ENCODE assay signal across 26 cellular contexts in genomic region chr9:6781476-6781875, GRCh38. TPM values are rescaled to one million over a fixed set of nuclear protein-coding genes. Genes with fewer than 3 reads are reported as not detected.
DNase-seq lines count a peak whose midpoint lies in the region; ATAC-seq and TF ChIP-seq lines count a peak whose summit lies in the region.
"Had no signal": no experiment of that assay in that cellular context is flagged by ENCODE, and none has a peak within 500 bp of the region (broad histone marks: within the 10 kb centered on the region; RNA-seq: fewer than 3 reads in every experiment).

No MANE protein-coding gene starts in this region.

- no peak for TF ChIP-seq POLR2A in tibial nerve (IDR thresholded peaks at IDR 0.05)

- CTCF ChIA-PET in activated CD8-positive, alpha-beta T cell treated with anti-CD3 and anti-CD28 coated beads, Interleukin-2, amount 10 ng/mL, durations not matched to agents 7 days and 5 days (lab: Charles Lee) = no interaction called here

- no peaks in the 10 kb centered on the region for H3K9me3 Mint-ChIP-seq in effector memory CD8-positive, alpha-beta T cell
- no peaks in the 10 kb centered on the region for H3K9me3 Mint-ChIP-seq in activated CD8-positive, alpha-beta T cell treated with anti-CD3 and anti-CD28 coated beads, Interleukin-2, amount 10 ng/mL, durations not matched to agents 7 days and 5 days (ENCODE audit: insufficient read depth)
- H3K9me3 Mint-ChIP-seq: activated CD4-positive, alpha-beta memory T cell treated with anti-CD3 and anti-CD28 coated beads, Interleukin-2, amount 10 ng/mL, durations not matched to agents 7 days and 5 days; activated T-helper 2 cell treated with anti-CD3 and anti-CD28 coated beads, Interferon-gamma antibody, Interleukin-2, Interleukin-4, amounts not matched to agents 10 μg/mL and 5 μg/mL and 100 μg/mL, durations not matched to agents 14 hours and 24 hours and 36 hours; CD4-positive, CD25-positive, alpha-beta regulatory T cell; natural killer cell; stimulated activated effector memory CD8-positive, alpha-beta T cell treated with anti-CD3 and anti-CD28 coated beads, Interleukin-12 subunit alpha, Interleukin-12 subunit beta, amount 100 ng/mL, for 72 hours had no signal

- no peak for TF ChIP-seq CTCF in tibial nerve (IDR thresholded peaks at IDR 0.05)

- H3K36me3 ChIP-seq in tibial nerve = no peaks in the 10 kb centered on the region
- H3K36me3 ChIP-seq: heart left ventricle, suprapubic skin had no signal

- H3K27me3 Mint-ChIP-seq in effector memory CD8-positive, alpha-beta T cell = no peaks in the 10 kb centered on the region
- H3K27me3 Mint-ChIP-seq in activated CD8-positive, alpha-beta T cell treated with anti-CD3 and anti-CD28 coated beads, Interleukin-2, amount 10 ng/mL, durations not matched to agents 7 days and 5 days (ENCODE audit: low read depth) = no peaks in the 10 kb centered on the region
- H3K27me3 Mint-ChIP-seq: activated CD4-positive, alpha-beta memory T cell treated with anti-CD3 and anti-CD28 coated beads, Interleukin-2, amount 10 ng/mL, durations not matched to agents 7 days and 5 days; activated naive CD8-positive, alpha-beta T cell; CD4-positive, CD25-positive, alpha-beta regulatory T cell had no signal

- no peak overlapping the region for H3K27ac Mint-ChIP-seq in effector memory CD8-positive, alpha-beta T cell
- H3K27ac Mint-ChIP-seq in activated CD8-positive, alpha-beta T cell treated with anti-CD3 and anti-CD28 coated beads, Interleukin-2, amount 10 ng/mL, durations not matched to agents 7 days and 5 days = no peak overlapping the region
- H3K27ac Mint-ChIP-seq: activated CD4-positive, alpha-beta memory T cell treated with anti-CD3 and anti-CD28 coated beads, Interleukin-2, amount 10 ng/mL, durations not matched to agents 7 days and 5 days; activated naive CD8-positive, alpha-beta T cell; activated T-helper 2 cell treated with anti-CD3 and anti-CD28 coated beads, Interferon-gamma antibody, Interleukin-2, Interleukin-4, amounts not matched to agents 10 μg/mL and 5 μg/mL and 100 μg/mL, durations not matched to agents 14 hours and 24 hours and 36 hours; stimulated activated effector memory CD8-positive, alpha-beta T cell treated with anti-CD3 and anti-CD28 coated beads, Interleukin-12 subunit alpha, Interleukin-12 subunit beta, amount 100 ng/mL, for 72 hours had no signal

- H3K36me3 Mint-ChIP-seq in effector memory CD8-positive, alpha-beta T cell (ENCODE audit: insufficient read depth) = peaks cover 1% of the 10 kb centered on the region
- H3K36me3 Mint-ChIP-seq in activated CD8-positive, alpha-beta T cell treated with anti-CD3 and anti-CD28 coated beads, Interleukin-2, amount 10 ng/mL, durations not matched to agents 7 days and 5 days (ENCODE audit: low read depth) = peaks cover 8% of the 10 kb centered on the region
- H3K36me3 Mint-ChIP-seq: activated naive CD8-positive, alpha-beta T cell; natural killer cell; stimulated activated effector memory CD8-positive, alpha-beta T cell treated with anti-CD3 and anti-CD28 coated beads, Interleukin-12 subunit alpha, Interleukin-12 subunit beta, amount 100 ng/mL, for 72 hours had no signal

- H3K27me3 ChIP-seq in tibial nerve = no peaks in the 10 kb centered on the region
- H3K27me3 ChIP-seq: heart left ventricle, suprapubic skin had no signal

- H3K4me1 ChIP-seq in tibial nerve = peaks cover 0 to 50% (median 34%) of the 10 kb centered on the region in 4 donors

- DNase-seq in activated CD8-positive, alpha-beta memory T cell treated with anti-CD3 and anti-CD28 coated beads for 24 hours = peak; percentile 4
- no peak for DNase-seq in activated CD8-positive, alpha-beta memory T cell treated with anti-CD3 and anti-CD28 coated beads, Interleukin-2, amount 50 U/mL, for 48 hours
- DNase-seq in effector memory CD8-positive, alpha-beta T cell = no peak
- DNase-seq in medulla oblongata (ENCODE audit: extremely low spot score) (peak; percentile 86), tibial nerve (ENCODE audit: low spot score in 2 of 2) (no peak), DMS153 treated with DMSO at 0.1 percent for 48 hours (lab: John Stamatoyannopoulos, UW; ENCODE audit: unreplicated experiment) (no peak)
- DNase-seq in activated CD8-positive, alpha-beta T cell treated with anti-CD3 and anti-CD28 coated beads, Interleukin-2, amount 10 ng/mL, durations not matched to agents 7 days and 5 days = no peak
- DNase-seq: 8988T; activated CD4-positive, alpha-beta memory T cell treated with anti-CD3 and anti-CD28 coated beads, Interleukin-2, amount 10 ng/mL, durations not matched to agents 7 days and 5 days; activated CD4-positive, alpha-beta T cell treated with anti-CD3 and anti-CD28 coated beads for 1 hour; aorta; CD4-positive, CD25-positive, alpha-beta regulatory T cell; heart left ventricle; KG1; natural killer cell; NCI-H1105; NCI-H2029; NCI-H524 treated with DMSO at 0.1 percent for 48 hours; SHP77 had no signal

- POLR2A ChIA-PET in activated CD8-positive, alpha-beta T cell treated with anti-CD3 and anti-CD28 coated beads, Interleukin-2, amount 10 ng/mL, durations not matched to agents 7 days and 5 days (lab: Charles Lee) = no interaction called here

- peak overlapping the region; percentile 1 to 75 (median 28) for H3K27ac ChIP-seq in tibial nerve
- H3K27ac ChIP-seq: coronary artery, heart left ventricle, suprapubic skin had no signal

- TF ChIP-seq EP300 in tibial nerve (IDR thresholded peaks at IDR 0.05) = peak in 1 of 2 donors; percentile 64

- peaks cover 60 to 62% of the 10 kb centered on the region in 2 donors for H3K4me1 Mint-ChIP-seq in effector memory CD8-positive, alpha-beta T cell (ENCODE audit: low read depth in 2 of 2)
- peaks cover 39% of the 10 kb centered on the region for H3K4me1 Mint-ChIP-seq in activated CD8-positive, alpha-beta T cell treated with anti-CD3 and anti-CD28 coated beads, Interleukin-2, amount 10 ng/mL, durations not matched to agents 7 days and 5 days (ENCODE audit: low read depth)

- ATAC-seq in effector memory CD8-positive, alpha-beta T cell (replicated peaks) = no peak
- ATAC-seq in GM18870 (IDR thresholded peaks at IDR 0.05; ENCODE audit: unreplicated experiment) = no peak
- no peak for ATAC-seq in activated CD8-positive, alpha-beta T cell treated with anti-CD3 and anti-CD28 coated beads, Interleukin-2, amount 10 ng/mL, durations not matched to agents 7 days and 5 days
- ATAC-seq: heart left ventricle, natural killer cell, Panc1 had no signal

- peak overlapping the region; percentile 22 to 23 for H3K4me3 Mint-ChIP-seq in effector memory CD8-positive, alpha-beta T cell
- no peak overlapping the region for H3K4me3 Mint-ChIP-seq in activated CD8-positive, alpha-beta T cell treated with anti-CD3 and anti-CD28 coated beads, Interleukin-2, amount 10 ng/mL, durations not matched to agents 7 days and 5 days
- H3K4me3 Mint-ChIP-seq: activated CD4-positive, alpha-beta memory T cell treated with anti-CD3 and anti-CD28 coated beads, Interleukin-2, amount 10 ng/mL, durations not matched to agents 7 days and 5 days; natural killer cell; stimulated activated effector memory CD8-positive, alpha-beta T cell treated with anti-CD3 and anti-CD28 coated beads, Interleukin-12 subunit alpha, Interleukin-12 subunit beta, amount 100 ng/mL, for 72 hours had no signal

- H3K9me3 ChIP-seq in tibial nerve = no peaks in the 10 kb centered on the region
- H3K9me3 ChIP-seq: heart left ventricle, suprapubic skin had no signal

- H3K4me3 ChIP-seq in tibial nerve = no peak overlapping the region
- H3K4me3 ChIP-seq: coronary artery, heart left ventricle, suprapubic skin had no signal

- 26 to 38% methylated on average over 2 of the region's 2 CpGs for WGBS in tibial nerve, 2 donors

RNA-seq across cellular contexts. Expression of gene KDM4C, which starts 23.7 kb away (rescaled TPM):
- total RNA-seq in tibial nerve = 10 to 100 TPM; 27.8 to 47.7 (median 38.1) TPM
- 10 to 100 TPM; 52.9 to 53.4 TPM for total RNA-seq in activated CD8-positive, alpha-beta T cell treated with anti-CD3 and anti-CD28 coated beads, Interleukin-2, amount 10 ng/mL, durations not matched to agents 7 days and 5 days

Comparison
In these comparisons a context has a peak if more than half of its experiments do, and no peak if none do; other contexts are left out.
1. DNase-seq: peak in activated CD8-positive, alpha-beta memory T cell treated with anti-CD3 and anti-CD28 coated beads for 24 hours (single experiment) and medulla oblongata (single experiment); none in activated CD8-positive, alpha-beta memory T cell treated with anti-CD3 and anti-CD28 coated beads, Interleukin-2, amount 50 U/mL, for 48 hours (single experiment), effector memory CD8-positive, alpha-beta T cell (0 of 3), tibial nerve (0 of 2), DMS153 treated with DMSO at 0.1 percent for 48 hours (single experiment) and activated CD8-positive, alpha-beta T cell treated with anti-CD3 and anti-CD28 coated beads, Interleukin-2, amount 10 ng/mL, durations not matched to agents 7 days and 5 days (single experiment).